In the genomic region with DNA sequence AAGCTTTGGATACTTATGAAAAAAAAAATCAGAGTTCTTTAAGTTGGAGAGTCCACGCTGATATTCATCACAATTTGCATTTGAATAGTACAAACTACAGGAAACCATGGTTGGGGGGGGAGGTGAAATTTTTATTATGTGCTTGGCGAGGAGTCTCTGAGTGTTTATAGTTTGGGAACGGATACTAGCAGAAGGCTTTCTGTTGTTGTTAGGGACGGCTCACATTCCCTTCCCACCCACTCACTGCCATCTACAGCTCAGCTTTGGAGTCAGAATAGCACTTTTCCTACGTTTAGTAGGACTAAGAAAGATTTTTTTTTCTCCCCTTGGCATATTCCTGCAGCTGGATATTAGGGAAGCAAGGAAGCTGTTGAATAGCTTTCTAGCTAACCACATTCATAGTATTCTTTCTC, we compare ENCODE assay signal across 8 cellular contexts.
A peak's percentile ranks its signal among the peaks of the same experiment; 100 is the strongest.
DNase-seq lines count a peak whose midpoint lies in the region; ATAC-seq and TF ChIP-seq lines count a peak whose summit lies in the region.

No MANE protein-coding gene starts in this region.

- peak overlapping the region; percentile 47 for H2AFZ ChIP-seq in mammary epithelial cell (ENCODE audit: low read depth, low read length)

- BruUV-seq in mammary epithelial cell (replicated peaks; lab: Mats Ljungman, UMichigan) = no TSS peak

- H3K79me2 ChIP-seq in mammary epithelial cell (ENCODE audit: insufficient read depth, low read length) = no peaks in the 10 kb centered on the region

- H3K4me1 ChIP-seq in mammary epithelial cell (ENCODE audit: insufficient read depth, low read length) (peaks cover 36% of the 10 kb centered on the region), subcutaneous abdominal adipose tissue (ENCODE audit: control insufficient read depth in 5 of 5, insufficient read depth in 5 of 5, low read length in 5 of 5) (peaks cover 0 to 29% (median 27%) of the 10 kb centered on the region in 5 donors)

- H3K4me2 ChIP-seq in mammary epithelial cell (ENCODE audit: insufficient read depth, low read depth, low read length) = peak overlapping the region; percentile 76

- H3K27ac ChIP-seq in mammary epithelial cell (ENCODE audit: insufficient read depth, low read depth, low read length) (peak overlapping the region; percentile 100), subcutaneous abdominal adipose tissue (ENCODE audit: low read depth, low read length) (peak overlapping the region; percentile 95)

- dilution Hi-C loops in mammary epithelial cell (cut with HindIII; ENCODE audit: low sequenced_read_pairs) = loop anchor here (5.0 kb wide), 2 partner anchors 36 to 74 kb away; no protein-coding TSS in a partner anchor

- ATAC-seq in left colon (peak; percentile 50), GM21367 (IDR thresholded peaks at IDR 0.05; ENCODE audit: unreplicated experiment) (no peak), HG02938 (IDR thresholded peaks at IDR 0.05; ENCODE audit: unreplicated experiment) (no peak), HG02840 (IDR thresholded peaks at IDR 0.05; ENCODE audit: low FRiP score, unreplicated experiment) (no peak)

- CTCF ChIA-PET in mammary epithelial cell (lab: Charles Lee; ENCODE audit: low non-redundant PET) = interaction anchor here (0.5 kb wide), 1 partner anchor 237 kb away, joined by 5 read pairs; no protein-coding TSS in a partner anchor

- in situ Hi-C loops in mammary epithelial cell (cut with MboI; ENCODE audit: low sequenced_read_pairs in 2 of 2) = no loop called here

- H3K27me3 ChIP-seq in mammary epithelial cell (ENCODE audit: insufficient read depth, low read length) (no peaks in the 10 kb centered on the region), subcutaneous abdominal adipose tissue (ENCODE audit: control insufficient read depth in 5 of 5, insufficient read depth in 4 of 5, low read length in 5 of 5) (no peaks in the 10 kb centered on the region)

- WGBS in mammary epithelial cell (ENCODE audit: low coverage, missing lambda C conversion rate) = 4% methylated on average over 5 of the region's 5 CpGs

- intact Hi-C loops in mammary epithelial cell (cut with micrococcal nuclease) = loop anchor here (1.0 to 5.0 kb wide), 10 partner anchors 22 to 249 kb away; a partner anchor contains a TSS
- intact Hi-C loops in left colon (cut with DNase I, micrococcal nuclease) = loop anchor here in 1 of 2 donors (5.0 kb wide), 1 partner anchor 251 kb away; no protein-coding TSS in a partner anchor

- H3K36me3 ChIP-seq in mammary epithelial cell (ENCODE audit: insufficient read depth, low read length) (no peaks in the 10 kb centered on the region), subcutaneous abdominal adipose tissue (ENCODE audit: control insufficient read depth in 5 of 5, insufficient read depth in 5 of 5, low read length in 5 of 5) (no peaks in the 10 kb centered on the region)

- peak in 1 of 2 donors; percentile 14 for TF ChIP-seq CTCF in mammary epithelial cell (conservative IDR thresholded peaks at IDR 0.05 in 1 of 2, IDR thresholded peaks at IDR 0.05 in 1 of 2; ENCODE audit: extremely low read depth in 1 of 2, insufficient read depth in 1 of 2, low read depth in 1 of 2, low read length in 2 of 2)

- H3K9ac ChIP-seq in mammary epithelial cell (ENCODE audit: insufficient read depth, low read length) (peak overlapping the region; percentile 99), subcutaneous abdominal adipose tissue (ENCODE audit: low read length in 5 of 5) (peak overlapping the region; percentile 29 to 70 (median 69))

- H4K20me1 ChIP-seq in mammary epithelial cell (ENCODE audit: insufficient read depth, low read length) = no peaks in the 10 kb centered on the region

- peak; percentile 73 for DNase-seq in NCI-H460 (ENCODE audit: extremely low read depth, low read depth)
- DNase-seq in mammary epithelial cell = peak; percentile 84
- no peak for DNase-seq in left colon

- H3K9me3 ChIP-seq in mammary epithelial cell (replicated peaks; ENCODE audit: insufficient read depth, low read length) (no peaks in the 10 kb centered on the region), subcutaneous abdominal adipose tissue (ENCODE audit: control insufficient read depth in 5 of 5, low read length in 5 of 5) (no peaks in the 10 kb centered on the region)

- H3K4me3 ChIP-seq in GM08714 (ENCODE audit: low read length) = peak overlapping the region; percentile 61
- peak overlapping the region; percentile 10 to 40 (median 35) for H3K4me3 ChIP-seq in mammary epithelial cell (replicated peaks in 1 of 3; ENCODE audit: insufficient read depth in 1 of 3, low read depth in 2 of 3, low read length in 3 of 3)
- peak overlapping the region; percentile 45 to 67 (median 56) for H3K4me3 ChIP-seq in subcutaneous abdominal adipose tissue (ENCODE audit: low read depth in 1 of 5, low read length in 5 of 5)

Comparison
In these comparisons a context has a peak if more than half of its experiments do, and no peak if none do; other contexts are left out.
1. DNase-seq: peak in NCI-H460 (single experiment) and mammary epithelial cell (single experiment); none in left colon (0 of 2).
2. Peak in every context shown above with its lines, with median percentiles within 50 percentile points of each other: H3K4me3 ChIP-seq.